Comparison of ENCODE assay signal across 10 cellular contexts in genomic region chr17:18043491-18043890, GRCh38. TPM values are rescaled to one million over a fixed set of nuclear protein-coding genes. Genes with fewer than 3 reads are reported as not detected.
DNase-seq lines count a peak whose midpoint lies in the region; ATAC-seq, FAIRE-seq and TF ChIP-seq lines count a peak whose summit lies in the region.
"Had no signal": no experiment of that assay in that cellular context is flagged by ENCODE, and none has a peak within 500 bp of the region (broad histone marks: within the 10 kb centered on the region; RNA-seq: fewer than 3 reads in every experiment).

No MANE protein-coding gene starts in this region.

- H3K4me1 ChIP-seq in K562 (replicated peaks in 1 of 2; ENCODE audit: control insufficient read depth in 2 of 2, insufficient read depth in 2 of 2, low read length in 2 of 2), result peaks cover 16 to 23% of the 10 kb centered on the region in 2 experiments; a peak in 4 of 5 replicates
- H3K4me1 ChIP-seq in HepG2 (ENCODE audit: insufficient read depth, low read length), result peaks cover 32% of the 10 kb centered on the region
- H3K4me1 ChIP-seq in suprapubic skin, result peaks cover 29% of the 10 kb centered on the region

- POLR2A ChIA-PET in K562 (lab: Yijun Ruan, JAX), result no interaction called here
- POLR2A ChIA-PET in HepG2 (lab: Yijun Ruan, JAX), result no interaction called here
- POLR2A ChIA-PET in activated CD8-positive, alpha-beta T cell treated with anti-CD3 and anti-CD28 coated beads for 36 hours (lab: Charles Lee), result no interaction called here

- FAIRE-seq in K562 (lab: Jason Lieb, UNC), result peak; percentile 86
- FAIRE-seq in HepG2 (lab: Jason Lieb, UNC), result peak; percentile 83

- H3K9me3 Mint-ChIP-seq in activated CD8-positive, alpha-beta T cell treated with anti-CD3 and anti-CD28 coated beads for 36 hours, result no peaks in the 10 kb centered on the region

- no TSS peak for BruUV-seq in K562 (replicated peaks; lab: Mats Ljungman, UMichigan)
- no TSS peak for BruUV-seq in HepG2 (replicated peaks; lab: Mats Ljungman, UMichigan)

- TF ChIP-seq CTCF in LNCAP (IDR thresholded peaks at IDR 0.05) (peak; percentile 54), K562 (IDR thresholded peaks at IDR 0.05 in 2 of 3, conservative IDR thresholded peaks at IDR 0.05 in 1 of 3; ENCODE audit: insufficient read depth in 2 of 3, low read depth in 1 of 3, low read length in 3 of 3) (peak in 2 of 3 experiments; percentile 5 to 33; a peak in 3 of 6 replicates), HepG2 (CRISPR knock-in tag; IDR thresholded peaks at IDR 0.05) (peak; percentile 20), suprapubic skin (IDR thresholded peaks at IDR 0.05) (no peak)
- no peak for TF ChIP-seq CTCF in activated CD8-positive, alpha-beta T cell treated with anti-CD3 and anti-CD28 coated beads for 36 hours (IDR thresholded peaks at IDR 0.05)

- peaks cover 15% of the 10 kb centered on the region; the same call in 2 of the 3 replicates for H3K36me3 ChIP-seq in K562 (ENCODE audit: control insufficient read depth, insufficient read depth, low read length)
- H3K36me3 ChIP-seq in HepG2 (replicated peaks in 1 of 2; ENCODE audit: control insufficient read depth in 1 of 2, insufficient read depth in 2 of 2, low read length in 2 of 2), result peaks cover 6 to 14% of the 10 kb centered on the region in 2 experiments; a peak in 4 of 5 replicates
- H3K36me3 ChIP-seq in suprapubic skin, result peaks cover 20% of the 10 kb centered on the region

- H3K4me2 ChIP-seq in K562 (ENCODE audit: insufficient read depth, low read length) (no peak overlapping the region), HepG2 (ENCODE audit: low read depth, low read length) (no peak overlapping the region)

- H3K4me1 Mint-ChIP-seq in activated CD8-positive, alpha-beta T cell treated with anti-CD3 and anti-CD28 coated beads for 36 hours (ENCODE audit: low read depth), result peaks cover 29% of the 10 kb centered on the region

- peaks cover 13% of the 10 kb centered on the region for H3K36me3 Mint-ChIP-seq in activated CD8-positive, alpha-beta T cell treated with anti-CD3 and anti-CD28 coated beads for 36 hours (ENCODE audit: low read depth)

- DNase-seq in EL (peak; percentile 29), K562 (ENCODE audit: extremely low read depth in 1 of 4, low spot score in 3 of 4) (peak in 3 of 4 experiments; percentile 23 to 30 (median 25)), HepG2 (ENCODE audit: low spot score) (no peak), suprapubic skin (ENCODE audit: low spot score in 2 of 2) (no peak), medulla oblongata (ENCODE audit: extremely low spot score) (no peak)
- DNase-seq in activated CD8-positive, alpha-beta T cell treated with anti-CD3 and anti-CD28 coated beads for 36 hours, result no peak

- TF ChIP-seq POLR2A in K562 (conservative IDR thresholded peaks at IDR 0.05) (no peak), HepG2 (IDR thresholded peaks at IDR 0.05; ENCODE audit: insufficient read depth in 1 of 2, low read depth in 2 of 2, low read length in 2 of 2) (no peak), suprapubic skin (IDR thresholded peaks at IDR 0.05) (no peak)

- intact Hi-C loops in K562 (cut with micrococcal nuclease), result loop anchor here (5.0 kb wide), 1 partner anchor 44 kb away; the partner anchor contains the start of gene DRG2
- intact Hi-C loops in HepG2 (cut with micrococcal nuclease; ENCODE audit: unreplicated experiment), result no loop called here
- intact Hi-C loops in activated CD8-positive, alpha-beta T cell treated with anti-CD3 and anti-CD28 coated beads for 36 hours (cut with micrococcal nuclease), result no loop called here

- H3K9ac ChIP-seq in K562 (ENCODE audit: insufficient read depth in 1 of 2, low read depth in 2 of 2, low read length in 2 of 2), result no peak overlapping the region
- H3K9ac ChIP-seq in HepG2 (ENCODE audit: insufficient read depth, low read depth, low read length), result no peak overlapping the region

- H3K4me3 Mint-ChIP-seq in activated CD8-positive, alpha-beta T cell treated with anti-CD3 and anti-CD28 coated beads for 36 hours, result no peak overlapping the region

- H3K4me3 ChIP-seq in K562 (no peak overlapping the region), HepG2 (replicated peaks in 1 of 3; ENCODE audit: insufficient read depth in 1 of 3, low read depth in 2 of 3, low read length in 3 of 3) (no peak overlapping the region), suprapubic skin (no peak overlapping the region)
- H3K4me3 ChIP-seq: HAP-1 had no signal

- in situ Hi-C loops in K562 (cut with MboI), result no loop called here
- in situ Hi-C loops in HepG2 (cut with HindIII; ENCODE audit: extremely low pct_ligation_motif_present, low pct_unique_long_range_greater_than_20kb), result no loop called here

- H4K20me1 ChIP-seq in K562 (replicated peaks; ENCODE audit: control insufficient read depth, insufficient read depth, low read length) (no peaks in the 10 kb centered on the region), HepG2 (ENCODE audit: insufficient read depth, low read length) (no peaks in the 10 kb centered on the region)

- H3K27me3 Mint-ChIP-seq in activated CD8-positive, alpha-beta T cell treated with anti-CD3 and anti-CD28 coated beads for 36 hours, result no peaks in the 10 kb centered on the region
- H3K27me3 Mint-ChIP-seq: naive thymus-derived CD4-positive, alpha-beta T cell had no signal

- H3K27ac Mint-ChIP-seq in activated CD8-positive, alpha-beta T cell treated with anti-CD3 and anti-CD28 coated beads for 36 hours, result no peak overlapping the region

- TF ChIP-seq RAD21 in K562 (CRISPR knock-in tag; conservative IDR thresholded peaks at IDR 0.05 in 1 of 2, IDR thresholded peaks at IDR 0.05 in 1 of 2) (0 out of 4 replicates have a peak, but pooled peaks of 1 of the 2 experiments have one; percentile 19), HepG2 (CRISPR knock-in tag; IDR thresholded peaks at IDR 0.05) (no peak)

- 33% methylated on average over 1 of the region's 1 CpG for WGBS in K562 (ENCODE audit: insufficient coverage, low coverage, missing lambda C conversion rate)
- WGBS in HepG2 (ENCODE audit: low lambda C conversion rate), result 86% methylated on average over 1 of the region's 1 CpG
- 68% methylated on average over 1 of the region's 1 CpG for WGBS in suprapubic skin

- TF ChIP-seq EP300 in K562 (IDR thresholded peaks at IDR 0.05; ENCODE audit: low read length) (no peak), HepG2 (IDR thresholded peaks at IDR 0.05; ENCODE audit: low read depth in 2 of 2, low read length in 2 of 2) (no peak), HepG2 (CRISPR knock-in tag; IDR thresholded peaks at IDR 0.05; ENCODE audit: borderline replicate concordance) (no peak), suprapubic skin (IDR thresholded peaks at IDR 0.05) (no peak)

- H3K27ac ChIP-seq in K562 (ENCODE audit: extremely low read depth, low read depth, low read length) (peak overlapping the region; percentile 20; the same call in 1 of the 3 replicates), HepG2 (ENCODE audit: extremely low read length, insufficient read depth, low read length) (no peak overlapping the region), suprapubic skin (no peak overlapping the region)

- H2AFZ ChIP-seq in K562 (ENCODE audit: low read depth, low read length) (no peak overlapping the region), HepG2 (ENCODE audit: low read length) (no peak overlapping the region)

- H3K79me2 ChIP-seq in K562 (ENCODE audit: control insufficient read depth, insufficient read depth, low read length) (peaks cover 33% of the 10 kb centered on the region), HepG2 (ENCODE audit: insufficient read depth, low read length) (peaks cover 12% of the 10 kb centered on the region)

- no peak for ATAC-seq in K562
- ATAC-seq in HepG2, result no peak
- ATAC-seq in HG02840 (IDR thresholded peaks at IDR 0.05; ENCODE audit: low FRiP score, unreplicated experiment), result no peak
- no peak for ATAC-seq in activated CD8-positive, alpha-beta T cell treated with anti-CD3 and anti-CD28 coated beads for 36 hours
- ATAC-seq: naive thymus-derived CD4-positive, alpha-beta T cell had no signal

- no peaks in the 10 kb centered on the region for H3K9me3 ChIP-seq in K562 (replicated peaks; ENCODE audit: control insufficient read depth, insufficient read depth, low read depth, low read length)
- no peaks in the 10 kb centered on the region for H3K9me3 ChIP-seq in HepG2 (ENCODE audit: low read length)
- no peaks in the 10 kb centered on the region for H3K9me3 ChIP-seq in suprapubic skin
- H3K9me3 ChIP-seq: HAP-1 had no signal

- no peaks in the 10 kb centered on the region for H3K27me3 ChIP-seq in K562 (ENCODE audit: control insufficient read depth in 2 of 2, insufficient read depth in 2 of 2, low read length in 2 of 2)
- H3K27me3 ChIP-seq in HepG2 (ENCODE audit: control insufficient read depth in 1 of 2, insufficient read depth in 2 of 2, low read length in 2 of 2), result no peaks in the 10 kb centered on the region; a peak in 1 of 5 replicates
- H3K27me3 ChIP-seq in suprapubic skin, result no peaks in the 10 kb centered on the region

- CTCF ChIA-PET in K562 (lab: Yijun Ruan, JAX; ENCODE audit: low intra/inter-chr PET ratio), result no interaction called here
- CTCF ChIA-PET in HepG2 (lab: Yijun Ruan, JAX; ENCODE audit: low intra/inter-chr PET ratio, low total read pairs), result no interaction called here
- CTCF ChIA-PET in activated CD8-positive, alpha-beta T cell treated with anti-CD3 and anti-CD28 coated beads for 36 hours (lab: Charles Lee), result interaction anchor here (0.7 kb wide), 1 partner anchor 15 kb away, joined by 3 read pairs; no protein-coding TSS in a partner anchor

- H3K9me1 ChIP-seq in K562 (ENCODE audit: control insufficient read depth, insufficient read depth, low read length), result no peaks in the 10 kb centered on the region

RNA-seq across cellular contexts. Expression of gene GID4, which starts 4.3 kb away (rescaled TPM):
- total RNA-seq in K562 (2011; cell fraction: chromatin; rRNA removed; ENCODE audit: low replicate concordance), result 6.8 and 7.2 TPM in 2 replicates
- 5.8 and 6.8 TPM in 2 replicates for total RNA-seq in K562 (2011; cell fraction: nucleolus; rRNA removed)
- total RNA-seq in K562 (2011; cell fraction: nucleoplasm; rRNA removed), result 9.2 and 13.9 TPM in 2 replicates
- total RNA-seq in K562 (2014; rRNA removed) (2.8 and 2.9 TPM in 2 replicates), K562 (2014; rRNA removed; fragmentation: Illumina TruSeq; extraction: Trizol) (3.7 and 4.1 TPM in 2 replicates), K562 (2015; rRNA removed; fragmentation: Illumina TruSeq; extraction: Trizol) (3.3 TPM in 2 replicates), K562 (2021) (4.8 and 6.4 TPM in 2 replicates), HepG2 (2016; rRNA removed; fragmentation: Illumina TruSeq; extraction: Trizol) (4.3 and 5.5 TPM in 2 replicates), suprapubic skin (10 to 100 TPM; 13.9 to 23.5 (median 17.6) TPM)
- polyA plus RNA-seq in K562 (2011; rRNA removed) (5.9 and 6.6 TPM in 2 replicates), K562 (2014; fragmentation: Illumina TruSeq; extraction: Trizol) (5.9 TPM in 2 replicates), K562 (2014; fragmentation: Nextera tagmentation; extraction: Ambion mirVana) (1 to 10 TPM; 1.2 to 1.3 TPM), K562 (2014; rRNA removed) (3.3 and 4.2 TPM in 2 replicates), HepG2 (2011; rRNA removed) (4.7 and 6.1 TPM in 2 replicates)
- polyA plus RNA-seq in K562 (2011; cell fraction: cytosol; rRNA removed), result 3.1 and 5.5 TPM in 2 replicates
- 5.2 and 6.2 TPM in 2 replicates for polyA plus RNA-seq in K562 (2011; cell fraction: nucleus; rRNA removed)
- 5.2 and 6.2 TPM in 2 replicates for polyA plus RNA-seq in K562 (2012)
- polyA minus RNA-seq in K562 (2011; rRNA and poly(A)+ RNA removed), result 7.7 and 11.4 TPM in 2 replicates
- polyA minus RNA-seq in K562 (2011; cell fraction: cytosol; rRNA and poly(A)+ RNA removed), result 4.1 and 5.4 TPM in 2 replicates
- polyA minus RNA-seq in K562 (2011; cell fraction: nucleus; rRNA and poly(A)+ RNA removed), result 2.7 TPM in 2 replicates
- total RNA-seq in HepG2 (2016; cell fraction: cytosol; rRNA removed; fragmentation: Illumina TruSeq; extraction: Trizol; ENCODE audit: low read depth), result 2.5 and 4.3 TPM in 2 replicates
- total RNA-seq in HepG2 (2016; cell fraction: insoluble cytoplasmic fraction; rRNA removed; fragmentation: Illumina TruSeq; extraction: Trizol), result 4.4 and 4.8 TPM in 2 replicates
- total RNA-seq in HepG2 (2016; cell fraction: membrane; rRNA removed; fragmentation: Illumina TruSeq; extraction: Trizol), result 6.5 and 7.9 TPM in 2 replicates
- 2.7 and 3.1 TPM in 2 replicates for total RNA-seq in HepG2 (2016; cell fraction: nucleus; rRNA removed; fragmentation: Illumina TruSeq; extraction: Trizol)
- polyA plus RNA-seq in HepG2 (2011; cell fraction: cytosol; rRNA removed), result 2.8 and 3.4 TPM in 2 replicates
- polyA plus RNA-seq in HepG2 (2011; cell fraction: nucleus; rRNA removed), result 4.1 and 4.6 TPM in 2 replicates
- polyA plus RNA-seq in HepG2 (2012), result 8.4 and 8.9 TPM in 2 replicates
- polyA plus RNA-seq in HepG2 (2016; cell fraction: cytosol; fragmentation: Illumina TruSeq; extraction: Trizol; ENCODE audit: low read depth), result 7.0 and 8.5 TPM in 2 replicates
- polyA plus RNA-seq in HepG2 (2016; cell fraction: insoluble cytoplasmic fraction; fragmentation: Illumina TruSeq; extraction: Trizol; ENCODE audit: low read depth), result 5.8 and 6.7 TPM in 2 replicates
- 7.0 and 8.2 TPM in 2 replicates for polyA plus RNA-seq in HepG2 (2016; cell fraction: membrane; fragmentation: Illumina TruSeq; extraction: Trizol; ENCODE audit: low read depth)
- polyA plus RNA-seq in HepG2 (2016; cell fraction: nucleus; fragmentation: Illumina TruSeq; extraction: Trizol; ENCODE audit: insufficient read depth, low read depth), result 4.4 and 6.0 TPM in 2 replicates
- 8.2 and 20.5 TPM in 2 replicates for polyA minus RNA-seq in HepG2 (2011; rRNA and poly(A)+ RNA removed; ENCODE audit: low replicate concordance)
- 3.7 and 4.2 TPM in 2 replicates for polyA minus RNA-seq in HepG2 (2011; cell fraction: cytosol; rRNA and poly(A)+ RNA removed)
- polyA minus RNA-seq in HepG2 (2011; cell fraction: nucleus; rRNA and poly(A)+ RNA removed), result 6.4 and 10.4 TPM in 2 replicates
- total RNA-seq in activated CD8-positive, alpha-beta T cell treated with anti-CD3 and anti-CD28 coated beads for 36 hours, result 1 to 10 TPM; 8.7 to 9.1 TPM

RNA-seq across cellular contexts. Expression of gene ATPAF2, which starts 4.5 kb away (rescaled TPM):
- total RNA-seq in K562 (2011; cell fraction: chromatin; rRNA removed; ENCODE audit: low replicate concordance), result 34.0 and 74.5 TPM in 2 replicates
- 53.3 and 57.9 TPM in 2 replicates for total RNA-seq in K562 (2011; cell fraction: nucleolus; rRNA removed)
- total RNA-seq in K562 (2011; cell fraction: nucleoplasm; rRNA removed), result 40.1 and 41.6 TPM in 2 replicates
- total RNA-seq in K562 (2014; rRNA removed) (11.3 and 19.6 TPM in 2 replicates), K562 (2014; rRNA removed; fragmentation: Illumina TruSeq; extraction: Trizol) (9.4 and 11.4 TPM in 2 replicates), K562 (2015; rRNA removed; fragmentation: Illumina TruSeq; extraction: Trizol) (11.3 and 12.4 TPM in 2 replicates), K562 (2021) (19.2 and 22.5 TPM in 2 replicates), HepG2 (2016; rRNA removed; fragmentation: Illumina TruSeq; extraction: Trizol) (14.2 and 15.0 TPM in 2 replicates), suprapubic skin (10 to 100 TPM; 18.2 to 41.6 (median 24.2) TPM)
- polyA plus RNA-seq in K562 (2011; rRNA removed) (10.5 and 12.2 TPM in 2 replicates), K562 (2014; fragmentation: Illumina TruSeq; extraction: Trizol) (15.0 and 17.4 TPM in 2 replicates), K562 (2014; fragmentation: Nextera tagmentation; extraction: Ambion mirVana) (1 to 10 TPM; 2.1 to 6.4 TPM), K562 (2014; rRNA removed) (11.3 and 16.2 TPM in 2 replicates), HepG2 (2011; rRNA removed) (16.0 and 16.5 TPM in 2 replicates)
- polyA plus RNA-seq in K562 (2011; cell fraction: cytosol; rRNA removed), result 8.8 and 13.7 TPM in 2 replicates
- 37.0 and 44.6 TPM in 2 replicates for polyA plus RNA-seq in K562 (2011; cell fraction: nucleus; rRNA removed)
- polyA plus RNA-seq in K562 (2012), result 12.7 and 14.7 TPM in 2 replicates
- 10.4 and 17.1 TPM in 2 replicates for polyA minus RNA-seq in K562 (2011; rRNA and poly(A)+ RNA removed)
- 6.6 and 9.9 TPM in 2 replicates for polyA minus RNA-seq in K562 (2011; cell fraction: cytosol; rRNA and poly(A)+ RNA removed)
- polyA minus RNA-seq in K562 (2011; cell fraction: nucleus; rRNA and poly(A)+ RNA removed), result 10.0 and 10.9 TPM in 2 replicates
- 8.8 and 12.0 TPM in 2 replicates for total RNA-seq in HepG2 (2016; cell fraction: cytosol; rRNA removed; fragmentation: Illumina TruSeq; extraction: Trizol; ENCODE audit: low read depth)
- total RNA-seq in HepG2 (2016; cell fraction: insoluble cytoplasmic fraction; rRNA removed; fragmentation: Illumina TruSeq; extraction: Trizol), result 14.9 and 18.9 TPM in 2 replicates
- 9.7 and 14.4 TPM in 2 replicates for total RNA-seq in HepG2 (2016; cell fraction: membrane; rRNA removed; fragmentation: Illumina TruSeq; extraction: Trizol)
- 12.8 and 14.7 TPM in 2 replicates for total RNA-seq in HepG2 (2016; cell fraction: nucleus; rRNA removed; fragmentation: Illumina TruSeq; extraction: Trizol)
- 8.0 and 9.7 TPM in 2 replicates for polyA plus RNA-seq in HepG2 (2011; cell fraction: cytosol; rRNA removed)
- polyA plus RNA-seq in HepG2 (2011; cell fraction: nucleus; rRNA removed), result 46.6 and 61.0 TPM in 2 replicates
- polyA plus RNA-seq in HepG2 (2012), result 10.3 and 10.4 TPM in 2 replicates
- polyA plus RNA-seq in HepG2 (2016; cell fraction: cytosol; fragmentation: Illumina TruSeq; extraction: Trizol; ENCODE audit: low read depth), result 8.0 and 11.6 TPM in 2 replicates
- 19.2 and 26.7 TPM in 2 replicates for polyA plus RNA-seq in HepG2 (2016; cell fraction: insoluble cytoplasmic fraction; fragmentation: Illumina TruSeq; extraction: Trizol; ENCODE audit: low read depth)
- polyA plus RNA-seq in HepG2 (2016; cell fraction: membrane; fragmentation: Illumina TruSeq; extraction: Trizol; ENCODE audit: low read depth), result 11.3 and 19.5 TPM in 2 replicates
- 37.0 and 37.2 TPM in 2 replicates for polyA plus RNA-seq in HepG2 (2016; cell fraction: nucleus; fragmentation: Illumina TruSeq; extraction: Trizol; ENCODE audit: insufficient read depth, low read depth)
- polyA minus RNA-seq in HepG2 (2011; rRNA and poly(A)+ RNA removed; ENCODE audit: low replicate concordance), result 18.0 and 28.2 TPM in 2 replicates
- polyA minus RNA-seq in HepG2 (2011; cell fraction: cytosol; rRNA and poly(A)+ RNA removed), result 7.1 and 8.4 TPM in 2 replicates
- 23.1 and 28.8 TPM in 2 replicates for polyA minus RNA-seq in HepG2 (2011; cell fraction: nucleus; rRNA and poly(A)+ RNA removed)
- 10 to 100 TPM; 28.5 to 29.7 TPM for total RNA-seq in activated CD8-positive, alpha-beta T cell treated with anti-CD3 and anti-CD28 coated beads for 36 hours

RNA-seq across cellular contexts. Expression of gene DRG2, which starts 44.3 kb away (rescaled TPM):
- 53.7 and 130 TPM in 2 replicates for total RNA-seq in K562 (2011; cell fraction: chromatin; rRNA removed; ENCODE audit: low replicate concordance)
- total RNA-seq in K562 (2011; cell fraction: nucleolus; rRNA removed), result 88.3 and 90.6 TPM in 2 replicates
- 71.2 and 72.4 TPM in 2 replicates for total RNA-seq in K562 (2011; cell fraction: nucleoplasm; rRNA removed)
- total RNA-seq in K562 (2014; rRNA removed) (30.5 and 43.1 TPM in 2 replicates), K562 (2014; rRNA removed; fragmentation: Illumina TruSeq; extraction: Trizol) (18.0 and 19.3 TPM in 2 replicates), K562 (2015; rRNA removed; fragmentation: Illumina TruSeq; extraction: Trizol) (29.1 and 30.2 TPM in 2 replicates), K562 (2021) (36.7 and 37.9 TPM in 2 replicates), HepG2 (2016; rRNA removed; fragmentation: Illumina TruSeq; extraction: Trizol) (23.0 and 26.6 TPM in 2 replicates), suprapubic skin (10 to 100 TPM; 34.6 to 44.0 (median 37.9) TPM)
- polyA plus RNA-seq in K562 (2011; rRNA removed) (19.0 and 25.2 TPM in 2 replicates), K562 (2014; fragmentation: Illumina TruSeq; extraction: Trizol) (29.7 and 34.7 TPM in 2 replicates), K562 (2014; fragmentation: Nextera tagmentation; extraction: Ambion mirVana) (10 to 100 TPM in 1 of 2 experiments, 1 to 10 TPM in 1; 6.6 to 16.4 TPM), K562 (2014; rRNA removed) (26.1 and 27.5 TPM in 2 replicates), HepG2 (2011; rRNA removed) (20.1 and 24.9 TPM in 2 replicates)
- polyA plus RNA-seq in K562 (2011; cell fraction: cytosol; rRNA removed), result 21.7 and 32.1 TPM in 2 replicates
- polyA plus RNA-seq in K562 (2011; cell fraction: nucleus; rRNA removed), result 65.6 and 92.4 TPM in 2 replicates
- polyA plus RNA-seq in K562 (2012), result 24.0 and 30.6 TPM in 2 replicates
- polyA minus RNA-seq in K562 (2011; rRNA and poly(A)+ RNA removed), result 21.8 and 30.6 TPM in 2 replicates
- polyA minus RNA-seq in K562 (2011; cell fraction: cytosol; rRNA and poly(A)+ RNA removed), result 21.8 and 23.7 TPM in 2 replicates
- 34.2 and 38.4 TPM in 2 replicates for polyA minus RNA-seq in K562 (2011; cell fraction: nucleus; rRNA and poly(A)+ RNA removed)
- total RNA-seq in HepG2 (2016; cell fraction: cytosol; rRNA removed; fragmentation: Illumina TruSeq; extraction: Trizol; ENCODE audit: low read depth), result 34.5 and 35.0 TPM in 2 replicates
- total RNA-seq in HepG2 (2016; cell fraction: insoluble cytoplasmic fraction; rRNA removed; fragmentation: Illumina TruSeq; extraction: Trizol), result 19.6 and 31.0 TPM in 2 replicates
- 18.9 and 21.9 TPM in 2 replicates for total RNA-seq in HepG2 (2016; cell fraction: membrane; rRNA removed; fragmentation: Illumina TruSeq; extraction: Trizol)
- total RNA-seq in HepG2 (2016; cell fraction: nucleus; rRNA removed; fragmentation: Illumina TruSeq; extraction: Trizol), result 27.8 and 29.3 TPM in 2 replicates
- polyA plus RNA-seq in HepG2 (2011; cell fraction: cytosol; rRNA removed), result 16.7 and 20.6 TPM in 2 replicates
- polyA plus RNA-seq in HepG2 (2011; cell fraction: nucleus; rRNA removed), result 78.3 and 80.8 TPM in 2 replicates
- polyA plus RNA-seq in HepG2 (2012), result 18.5 and 21.7 TPM in 2 replicates
- polyA plus RNA-seq in HepG2 (2016; cell fraction: cytosol; fragmentation: Illumina TruSeq; extraction: Trizol; ENCODE audit: low read depth), result 7.5 and 8.3 TPM in 2 replicates
- 19.2 and 22.3 TPM in 2 replicates for polyA plus RNA-seq in HepG2 (2016; cell fraction: insoluble cytoplasmic fraction; fragmentation: Illumina TruSeq; extraction: Trizol; ENCODE audit: low read depth)
- 10.0 and 11.1 TPM in 2 replicates for polyA plus RNA-seq in HepG2 (2016; cell fraction: membrane; fragmentation: Illumina TruSeq; extraction: Trizol; ENCODE audit: low read depth)
- 47.8 and 50.0 TPM in 2 replicates for polyA plus RNA-seq in HepG2 (2016; cell fraction: nucleus; fragmentation: Illumina TruSeq; extraction: Trizol; ENCODE audit: insufficient read depth, low read depth)
- 43.9 and 69.9 TPM in 2 replicates for polyA minus RNA-seq in HepG2 (2011; rRNA and poly(A)+ RNA removed; ENCODE audit: low replicate concordance)
- 10.0 and 13.9 TPM in 2 replicates for polyA minus RNA-seq in HepG2 (2011; cell fraction: cytosol; rRNA and poly(A)+ RNA removed)
- polyA minus RNA-seq in HepG2 (2011; cell fraction: nucleus; rRNA and poly(A)+ RNA removed), result 46.6 and 47.5 TPM in 2 replicates
- 10 to 100 TPM; 45.0 to 45.1 TPM for total RNA-seq in activated CD8-positive, alpha-beta T cell treated with anti-CD3 and anti-CD28 coated beads for 36 hours

Comparison
In these comparisons a context has a peak if more than half of its experiments do, and no peak if none do; other contexts are left out.
1. DNase-seq: peak in EL (single experiment) and K562 (3 of 4); none in HepG2 (single experiment), suprapubic skin (0 of 2), medulla oblongata (single experiment) and activated CD8-positive, alpha-beta T cell treated with anti-CD3 and anti-CD28 coated beads for 36 hours (single experiment).
2. CTCF ChIP-seq: peak in LNCAP (single experiment), K562 (2 of 3) and HepG2 (single experiment); none in suprapubic skin (0 of 2) and activated CD8-positive, alpha-beta T cell treated with anti-CD3 and anti-CD28 coated beads for 36 hours (single experiment).